ENCODE assay signal across 32 cellular contexts in the genomic region with DNA sequence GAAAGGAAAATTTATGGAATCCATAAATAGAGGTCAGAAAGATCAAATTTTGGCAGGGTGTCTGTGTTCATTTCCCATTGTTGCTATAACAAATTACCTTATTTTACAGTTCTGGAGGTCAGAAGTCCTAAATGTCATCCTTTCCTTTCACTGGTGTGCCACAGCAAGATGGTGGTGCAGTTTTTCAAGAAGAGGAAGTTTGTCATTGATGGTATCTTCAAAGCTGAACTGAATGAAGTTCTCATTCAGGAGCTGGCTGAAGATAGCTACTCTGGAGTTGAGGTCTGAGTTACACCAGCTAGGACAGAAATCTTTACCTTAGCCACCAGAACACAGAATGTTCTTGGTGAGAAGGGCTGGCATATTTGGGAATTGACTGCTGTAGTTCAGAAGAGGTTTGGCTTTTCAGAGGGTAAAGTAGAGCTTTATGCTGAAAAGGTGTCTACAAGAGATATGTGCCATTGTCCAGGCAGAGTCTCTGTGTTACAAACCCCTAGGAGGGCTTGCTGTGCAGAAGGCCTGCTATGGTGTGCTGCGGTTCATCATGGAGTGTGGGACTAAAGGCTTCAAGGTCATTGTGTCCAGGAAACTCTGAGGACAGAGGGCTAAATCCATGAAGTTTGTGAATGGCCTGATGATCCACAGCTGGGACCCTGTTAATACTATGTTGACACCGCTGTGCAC. TPM values are rescaled to one million over a fixed set of nuclear protein-coding genes. Genes with fewer than 3 reads are reported as not detected.
"Had no signal": no experiment of that assay in that cellular context is flagged by ENCODE, and none has a peak within 500 bp of the region (broad histone marks: within the 10 kb centered on the region; RNA-seq: fewer than 3 reads in every experiment).

No MANE protein-coding gene starts in this region.

- H3K9me3 ChIP-seq: left ventricle myocardium inferior, neutrophil, ovary, right atrium auricular region, right lobe of liver, tibial nerve, uterus had no signal

- H3K4me1 ChIP-seq: left ventricle myocardium inferior, neural progenitor cell, right atrium auricular region, right lobe of liver, tibial nerve, uterus had no signal

- H3K4me3 Mint-ChIP-seq: mesothelial cell of epicardium; naive B cell; natural killer cell; nephron progenitor cell; neural progenitor cell; stimulated activated memory B cell treated with anti-CD40 and anti-IgM and Interleukin-4, amounts not matched to agents 10 μg/mL and 1 μg/mL and 100 μg/mL, for 72 hours; stimulated activated naive CD8-positive, alpha-beta T cell treated with anti-CD3 and anti-CD28 coated beads, Interleukin-15, amount 100 ng/mL, for 72 hours; type B pancreatic cell had no signal

- H3K9ac ChIP-seq: neural progenitor cell had no signal

- H3K4me2 ChIP-seq: neural progenitor cell, smooth muscle cell had no signal

- DNase-seq: islet precursor cell; left ventricle myocardium inferior; mesendoderm; naive B cell; natural killer cell; nephron progenitor cell; occipital lobe; ovary; right lobe of liver; stimulated activated CD4-positive, alpha-beta T cell treated with anti-CD3 and anti-CD28 coated beads, Interleukin-1b, Interleukin-23, amount 100 ng/mL, for 48 hours; stimulated activated CD4-positive, alpha-beta T cell treated with anti-CD3 and anti-CD28 coated beads, Interleukin-2, amount 100 ng/mL, for 48 hours; stimulated activated CD4-positive, alpha-beta T cell treated with anti-CD3 and anti-CD28 coated beads, Interleukin-4, amount 100 ng/mL, for 4 hours; stimulated activated CD8-positive, alpha-beta memory T cell treated with anti-CD3 and anti-CD28 coated beads, Interleukin-4, amount 100 ng/mL, for 48 hours; stimulated activated naive CD4-positive, alpha-beta T cell treated with Interleukin-2 at 50 U/mL for 16 hours; stimulated activated naive CD8-positive, alpha-beta T cell treated with anti-CD3 and anti-CD28 coated beads, Interleukin-15, amount 100 ng/mL, for 72 hours; substantia nigra; uterus had no signal

- ATAC-seq: natural killer cell; right lobe of liver; stimulated activated memory B cell treated with anti-CD40 and anti-IgM and Interleukin-4, amounts not matched to agents 10 μg/mL and 1 μg/mL and 100 μg/mL, for 72 hours; stimulated activated naive CD8-positive, alpha-beta T cell treated with anti-CD3 and anti-CD28 coated beads, Interleukin-15, amount 100 ng/mL, for 72 hours had no signal

- H3K27ac ChIP-seq: left ventricle myocardium inferior, neural progenitor cell, neutrophil, ovary, right atrium auricular region, right lobe of liver, tibial nerve, uterus had no signal

- H3K36me3 Mint-ChIP-seq: mesothelial cell of epicardium; naive B cell; natural killer cell; neural progenitor cell; stimulated activated memory B cell treated with anti-CD40 and anti-IgM and Interleukin-4, amounts not matched to agents 10 μg/mL and 1 μg/mL and 100 μg/mL, for 72 hours; type B pancreatic cell had no signal

- H3K9me3 Mint-ChIP-seq: mesothelial cell of epicardium; natural killer cell; neural progenitor cell; stimulated activated memory B cell treated with anti-CD40 and anti-IgM and Interleukin-4, amounts not matched to agents 10 μg/mL and 1 μg/mL and 100 μg/mL, for 72 hours; stimulated activated naive CD8-positive, alpha-beta T cell treated with anti-CD3 and anti-CD28 coated beads, Interleukin-15, amount 100 ng/mL, for 72 hours; type B pancreatic cell had no signal

- H3K27me3 Mint-ChIP-seq: stimulated activated memory B cell treated with anti-CD40 and anti-IgM and Interleukin-4, amounts not matched to agents 10 μg/mL and 1 μg/mL and 100 μg/mL, for 72 hours had no signal

- H3K27me3 ChIP-seq: ovary, right atrium auricular region, right lobe of liver, tibial nerve, uterus had no signal

- H3K27ac Mint-ChIP-seq: mesothelial cell of epicardium; natural killer cell; nephron progenitor cell; neural progenitor cell; progenitor cell of endocrine pancreas; stimulated activated memory B cell treated with anti-CD40 and anti-IgM and Interleukin-4, amounts not matched to agents 10 μg/mL and 1 μg/mL and 100 μg/mL, for 72 hours; stimulated activated naive CD8-positive, alpha-beta T cell treated with anti-CD3 and anti-CD28 coated beads, Interleukin-15, amount 100 ng/mL, for 72 hours; type B pancreatic cell had no signal

- H3K4me1 Mint-ChIP-seq: naive B cell; natural killer cell; nephron progenitor cell; neural progenitor cell; stimulated activated memory B cell treated with anti-CD40 and anti-IgM and Interleukin-4, amounts not matched to agents 10 μg/mL and 1 μg/mL and 100 μg/mL, for 72 hours had no signal

- H3K4me3 ChIP-seq: left ventricle myocardium inferior, lung, neural progenitor cell, ovary, right atrium auricular region, right lobe of liver, smooth muscle cell, tibial nerve, uterus had no signal

- H2AFZ ChIP-seq: neural progenitor cell had no signal

- H3K36me3 ChIP-seq: left ventricle myocardium inferior, neural progenitor cell, neutrophil, ovary, right atrium auricular region, right lobe of liver, uterus had no signal

RNA-seq across cellular contexts. Expression of gene PRDM13, which starts 30.9 kb away (rescaled TPM):
- total RNA-seq: left ventricle myocardium inferior, lung, mesothelial cell of epicardium, natural killer cell, occipital lobe, ovary, progenitor cell of endocrine pancreas, pulmonary artery endothelial cell, renal cortical epithelial cell, right atrium auricular region, right lobe of liver, skeletal muscle tissue, smooth muscle cell, temporal lobe, tibial nerve, ureter, uterus had no signal
